1 cellular context compared by ENCODE assay signal in the genomic region with DNA sequence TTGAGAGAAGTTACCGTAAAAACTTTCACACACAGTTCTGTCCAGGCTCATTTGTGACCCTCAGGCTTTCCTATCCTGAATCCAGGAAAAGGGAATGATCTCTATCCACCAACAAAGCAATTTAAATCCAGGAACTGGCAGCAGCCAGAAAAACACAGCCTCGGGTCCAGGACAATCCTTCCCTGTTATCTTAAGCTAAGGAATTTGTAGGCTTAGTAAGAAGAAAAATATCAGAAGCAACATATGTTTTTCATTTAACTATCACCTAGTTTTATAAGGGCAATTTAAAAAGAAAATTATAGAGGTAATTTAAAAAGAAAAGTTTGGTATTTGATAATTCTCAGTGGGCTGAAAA.
TF ChIP-seq lines count a peak whose summit lies in the region.

No MANE protein-coding gene starts in this region.

TF ChIP-seq in GM23338, 12 proteins besides CTCF, POLR2A, EP300 and RAD21 (continued from another document):
- TF ChIP-seq, protein P1, sequence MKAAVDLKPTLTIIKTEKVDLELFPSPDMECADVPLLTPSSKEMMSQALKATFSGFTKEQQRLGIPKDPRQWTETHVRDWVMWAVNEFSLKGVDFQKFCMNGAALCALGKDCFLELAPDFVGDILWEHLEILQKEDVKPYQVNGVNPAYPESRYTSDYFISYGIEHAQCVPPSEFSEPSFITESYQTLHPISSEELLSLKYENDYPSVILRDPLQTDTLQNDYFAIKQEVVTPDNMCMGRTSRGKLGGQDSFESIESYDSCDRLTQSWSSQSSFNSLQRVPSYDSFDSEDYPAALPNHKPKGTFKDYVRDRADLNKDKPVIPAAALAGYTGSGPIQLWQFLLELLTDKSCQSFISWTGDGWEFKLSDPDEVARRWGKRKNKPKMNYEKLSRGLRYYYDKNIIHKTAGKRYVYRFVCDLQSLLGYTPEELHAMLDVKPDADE (IDR thresholded peaks at IDR 0.05): no peak
- TF ChIP-seq EZH2 (IDR thresholded peaks at IDR 0.05; ENCODE audit: low read depth, unreplicated experiment): no peak
- TF ChIP-seq STAT1 (IDR thresholded peaks at IDR 0.05; ENCODE audit: unreplicated experiment): no peak
- TF ChIP-seq, protein P2, sequence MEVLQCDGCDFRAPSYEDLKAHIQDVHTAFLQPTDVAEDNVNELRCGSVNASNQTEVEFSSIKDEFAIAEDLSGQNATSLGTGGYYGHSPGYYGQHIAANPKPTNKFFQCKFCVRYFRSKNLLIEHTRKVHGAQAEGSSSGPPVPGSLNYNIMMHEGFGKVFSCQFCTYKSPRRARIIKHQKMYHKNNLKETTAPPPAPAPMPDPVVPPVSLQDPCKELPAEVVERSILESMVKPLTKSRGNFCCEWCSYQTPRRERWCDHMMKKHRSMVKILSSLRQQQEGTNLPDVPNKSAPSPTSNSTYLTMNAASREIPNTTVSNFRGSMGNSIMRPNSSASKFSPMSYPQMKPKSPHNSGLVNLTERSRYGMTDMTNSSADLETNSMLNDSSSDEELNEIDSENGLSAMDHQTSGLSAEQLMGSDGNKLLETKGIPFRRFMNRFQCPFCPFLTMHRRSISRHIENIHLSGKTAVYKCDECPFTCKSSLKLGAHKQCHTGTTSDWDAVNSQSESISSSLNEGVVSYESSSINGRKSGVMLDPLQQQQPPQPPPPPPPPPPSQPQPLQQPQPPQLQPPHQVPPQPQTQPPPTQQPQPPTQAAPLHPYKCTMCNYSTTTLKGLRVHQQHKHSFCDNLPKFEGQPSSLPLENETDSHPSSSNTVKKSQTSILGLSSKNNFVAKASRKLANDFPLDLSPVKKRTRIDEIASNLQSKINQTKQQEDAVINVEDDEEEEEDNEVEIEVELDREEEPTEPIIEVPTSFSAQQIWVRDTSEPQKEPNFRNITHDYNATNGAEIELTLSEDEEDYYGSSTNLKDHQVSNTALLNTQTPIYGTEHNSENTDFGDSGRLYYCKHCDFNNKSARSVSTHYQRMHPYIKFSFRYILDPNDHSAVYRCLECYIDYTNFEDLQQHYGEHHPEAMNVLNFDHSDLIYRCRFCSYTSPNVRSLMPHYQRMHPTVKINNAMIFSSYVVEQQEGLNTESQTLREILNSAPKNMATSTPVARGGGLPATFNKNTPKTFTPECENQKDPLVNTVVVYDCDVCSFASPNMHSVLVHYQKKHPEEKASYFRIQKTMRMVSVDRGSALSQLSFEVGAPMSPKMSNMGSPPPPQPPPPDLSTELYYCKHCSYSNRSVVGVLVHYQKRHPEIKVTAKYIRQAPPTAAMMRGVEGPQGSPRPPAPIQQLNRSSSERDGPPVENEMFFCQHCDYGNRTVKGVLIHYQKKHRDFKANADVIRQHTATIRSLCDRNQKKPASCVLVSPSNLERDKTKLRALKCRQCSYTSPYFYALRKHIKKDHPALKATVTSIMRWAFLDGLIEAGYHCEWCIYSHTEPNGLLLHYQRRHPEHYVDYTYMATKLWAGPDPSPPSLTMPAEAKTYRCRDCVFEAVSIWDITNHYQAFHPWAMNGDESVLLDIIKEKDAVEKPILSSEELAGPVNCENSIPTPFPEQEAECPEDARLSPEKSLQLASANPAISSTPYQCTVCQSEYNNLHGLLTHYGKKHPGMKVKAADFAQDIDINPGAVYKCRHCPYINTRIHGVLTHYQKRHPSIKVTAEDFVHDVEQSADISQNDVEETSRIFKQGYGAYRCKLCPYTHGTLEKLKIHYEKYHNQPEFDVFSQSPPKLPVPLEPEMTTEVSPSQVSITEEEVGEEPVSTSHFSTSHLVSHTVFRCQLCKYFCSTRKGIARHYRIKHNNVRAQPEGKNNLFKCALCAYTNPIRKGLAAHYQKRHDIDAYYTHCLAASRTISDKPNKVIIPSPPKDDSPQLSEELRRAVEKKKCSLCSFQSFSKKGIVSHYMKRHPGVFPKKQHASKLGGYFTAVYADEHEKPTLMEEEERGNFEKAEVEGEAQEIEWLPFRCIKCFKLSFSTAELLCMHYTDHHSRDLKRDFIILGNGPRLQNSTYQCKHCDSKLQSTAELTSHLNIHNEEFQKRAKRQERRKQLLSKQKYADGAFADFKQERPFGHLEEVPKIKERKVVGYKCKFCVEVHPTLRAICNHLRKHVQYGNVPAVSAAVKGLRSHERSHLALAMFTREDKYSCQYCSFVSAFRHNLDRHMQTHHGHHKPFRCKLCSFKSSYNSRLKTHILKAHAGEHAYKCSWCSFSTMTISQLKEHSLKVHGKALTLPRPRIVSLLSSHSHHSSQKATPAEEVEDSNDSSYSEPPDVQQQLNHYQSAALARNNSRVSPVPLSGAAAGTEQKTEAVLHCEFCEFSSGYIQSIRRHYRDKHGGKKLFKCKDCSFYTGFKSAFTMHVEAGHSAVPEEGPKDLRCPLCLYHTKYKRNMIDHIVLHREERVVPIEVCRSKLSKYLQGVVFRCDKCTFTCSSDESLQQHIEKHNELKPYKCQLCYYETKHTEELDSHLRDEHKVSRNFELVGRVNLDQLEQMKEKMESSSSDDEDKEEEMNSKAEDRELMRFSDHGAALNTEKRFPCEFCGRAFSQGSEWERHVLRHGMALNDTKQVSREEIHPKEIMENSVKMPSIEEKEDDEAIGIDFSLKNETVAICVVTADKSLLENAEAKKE (CRISPR knock-in tag; IDR thresholded peaks at IDR 0.05): no peak
- TF ChIP-seq ZNF114 (CRISPR knock-in tag; IDR thresholded peaks at IDR 0.05): no peak
